ENCODE assay signal across 15 cellular contexts in the genomic region with DNA sequence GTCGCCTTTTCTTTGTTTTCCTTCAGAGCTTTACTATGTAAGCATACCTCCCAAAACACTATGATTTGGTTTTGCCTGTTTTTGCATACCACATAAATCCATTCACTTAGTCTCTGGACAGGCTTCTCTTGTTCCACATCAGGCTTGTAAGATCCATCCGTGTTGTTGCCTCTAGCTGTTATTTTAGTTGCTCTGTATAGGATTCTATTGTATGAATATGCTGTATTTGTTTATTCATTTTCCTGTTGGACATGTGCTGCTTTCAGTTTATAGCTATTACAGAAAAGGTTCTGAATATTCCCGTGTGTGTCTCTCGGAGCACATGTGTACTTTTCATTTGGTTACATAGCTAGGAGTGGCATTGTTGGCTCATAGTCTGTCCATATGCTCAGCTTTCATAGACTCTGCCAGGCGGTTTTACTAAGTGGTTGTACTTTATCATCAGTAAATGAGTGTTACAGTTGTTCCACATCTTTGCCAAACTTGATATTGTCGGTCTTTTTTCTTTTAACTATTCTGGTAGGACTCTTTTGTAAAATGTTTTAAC. TPM values are rescaled to one million over a fixed set of nuclear protein-coding genes. Genes with fewer than 3 reads are reported as not detected.
DNase-seq lines count a peak whose midpoint lies in the region; ATAC-seq and TF ChIP-seq lines count a peak whose summit lies in the region.
"Had no signal": no experiment of that assay in that cellular context is flagged by ENCODE, and none has a peak within 500 bp of the region (broad histone marks: within the 10 kb centered on the region; RNA-seq: fewer than 3 reads in every experiment).

No MANE protein-coding gene starts in this region.

- TF ChIP-seq CTCF in gastrocnemius medialis (IDR thresholded peaks at IDR 0.05 in 4 of 5, conservative IDR thresholded peaks at IDR 0.05 in 1 of 5), result no peak

- DNase-seq in NCI-H1048 (lab: John Stamatoyannopoulos, UW) (peak; percentile 80), NCI-H2171 (lab: John Stamatoyannopoulos, UW) (peak; percentile 44), gastrocnemius medialis (no peak)
- DNase-seq in activated CD4-positive, alpha-beta T cell treated with anti-CD3 and anti-CD28 coated beads for 4 hours, result no peak
- DNase-seq in naive thymus-derived CD8-positive, alpha-beta T cell, result no peak
- DNase-seq: activated CD4-positive, alpha-beta T cell treated with anti-CD3 and anti-CD28 coated beads, Interleukin-2, amount 10 ng/mL, durations not matched to agents 24 days and 14 days; activated T-cell treated with anti-CD3 and anti-CD28 coated beads, Interleukin-2, amount 50 U/mL, for 48 hours; hypothalamus; NCI-H82; stimulated activated CD4-positive, alpha-beta T cell treated with anti-CD3 and anti-CD28 coated beads, Interleukin-2, amount 100 ng/mL, for 48 hours had no signal

- H3K9me3 ChIP-seq in endocrine pancreas (ENCODE audit: control insufficient read depth, low read length) (no peaks in the 10 kb centered on the region), gastrocnemius medialis (no peaks in the 10 kb centered on the region)
- H3K9me3 ChIP-seq: tibial nerve had no signal

- in situ Hi-C loops in gastrocnemius medialis (cut with MboI; ENCODE audit: low sequenced_read_pairs in 4 of 4), result no loop called here

- no peak overlapping the region for H3K4me3 Mint-ChIP-seq in naive thymus-derived CD8-positive, alpha-beta T cell
- H3K4me3 Mint-ChIP-seq: activated CD4-positive, alpha-beta T cell treated with anti-CD3 and anti-CD28 coated beads, Interleukin-2, amount 10 ng/mL, durations not matched to agents 24 days and 14 days; nephron had no signal

- H3K27ac Mint-ChIP-seq in naive thymus-derived CD8-positive, alpha-beta T cell, result peak overlapping the region in 3 of 10 donors; percentile 3 to 68 (median 57)
- H3K27ac Mint-ChIP-seq: activated CD4-positive, alpha-beta T cell treated with anti-CD3 and anti-CD28 coated beads, Interleukin-2, amount 10 ng/mL, durations not matched to agents 24 days and 14 days; nephron had no signal

- H3K36me3 ChIP-seq in endocrine pancreas (ENCODE audit: control insufficient read depth, insufficient read depth, low read length) (no peaks in the 10 kb centered on the region), gastrocnemius medialis (peaks cover 3 to 42% of the 10 kb centered on the region in 2 donors)

- POLR2A ChIA-PET in naive thymus-derived CD8-positive, alpha-beta T cell (lab: Charles Lee), result interaction anchor here (1.4 kb wide), 1 partner anchor 19 kb away, joined by 3 read pairs; no protein-coding TSS in a partner anchor

- peak; percentile 89 to 92 for ATAC-seq in gastrocnemius medialis
- no peak for ATAC-seq in HG03469 (IDR thresholded peaks at IDR 0.05; ENCODE audit: unreplicated experiment)
- no peak for ATAC-seq in naive thymus-derived CD8-positive, alpha-beta T cell

- H3K36me3 Mint-ChIP-seq in naive thymus-derived CD8-positive, alpha-beta T cell, result peaks cover 14 to 82% (median 20%) of the 10 kb centered on the region in 3 donors

- H3K4me3 ChIP-seq in endocrine pancreas (ENCODE audit: control insufficient read depth, insufficient read depth, low read length) (peak overlapping the region; percentile 60), gastrocnemius medialis (no peak overlapping the region)
- H3K4me3 ChIP-seq: tibial nerve had no signal

- H3K27me3 Mint-ChIP-seq in naive thymus-derived CD8-positive, alpha-beta T cell, result no peaks in the 10 kb centered on the region
- H3K27me3 Mint-ChIP-seq: activated CD4-positive, alpha-beta T cell treated with anti-CD3 and anti-CD28 coated beads, Interleukin-2, amount 10 ng/mL, durations not matched to agents 24 days and 14 days had no signal

- H3K4me1 Mint-ChIP-seq in naive thymus-derived CD8-positive, alpha-beta T cell, result peaks cover 2 to 17% (median 8%) of the 10 kb centered on the region in 4 donors

- H3K9me3 Mint-ChIP-seq in naive thymus-derived CD8-positive, alpha-beta T cell, result peaks cover 0 to 2% (median 0%) of the 10 kb centered on the region in 9 donors
- H3K9me3 Mint-ChIP-seq: activated CD4-positive, alpha-beta T cell treated with anti-CD3 and anti-CD28 coated beads, Interleukin-2, amount 10 ng/mL, durations not matched to agents 24 days and 14 days; nephron had no signal

- TF ChIP-seq POLR2A in gastrocnemius medialis (IDR thresholded peaks at IDR 0.05), result no peak

- H3K27me3 ChIP-seq in endocrine pancreas (ENCODE audit: control insufficient read depth, insufficient read depth, low read length), result no peaks in the 10 kb centered on the region
- no peaks in the 10 kb centered on the region for H3K27me3 ChIP-seq in gastrocnemius medialis
- H3K27me3 ChIP-seq: tibial nerve had no signal

- intact Hi-C loops in gastrocnemius medialis (cut with DNase I; ENCODE audit: low total_unique reads), result no loop called here

- H3K4me1 ChIP-seq in endocrine pancreas (ENCODE audit: control insufficient read depth, insufficient read depth, low read length) (peaks cover 32% of the 10 kb centered on the region), gastrocnemius medialis (peaks cover 0 to 10% of the 10 kb centered on the region in 2 donors)
- H3K4me1 ChIP-seq: tibial nerve had no signal

- peak overlapping the region in 2 of 4 donors; percentile 41 to 76 for H3K27ac ChIP-seq in gastrocnemius medialis
- H3K27ac ChIP-seq: RWPE1, tibial nerve had no signal

- H3K9ac ChIP-seq in endocrine pancreas (ENCODE audit: control insufficient read depth, insufficient read depth, low read length), result no peak overlapping the region

RNA-seq across cellular contexts. Expression of a gene that starts 41.8 kb away (rescaled TPM):
- 10 to 100 TPM; 24.2 to 47.5 (median 29.9) TPM for total RNA-seq in gastrocnemius medialis
- 10 to 100 TPM; 73.9 to 88.5 TPM for total RNA-seq in naive thymus-derived CD8-positive, alpha-beta T cell
- polyA plus RNA-seq in naive thymus-derived CD8-positive, alpha-beta T cell, result 10 to 100 TPM; 10.7 to 24.0 (median 16.5) TPM

Comparison
In these comparisons a context has a peak if more than half of its experiments do, and no peak if none do; other contexts are left out.
1. DNase-seq: peak in NCI-H1048 (single experiment) and NCI-H2171 (single experiment); none in gastrocnemius medialis (0 of 2), activated CD4-positive, alpha-beta T cell treated with anti-CD3 and anti-CD28 coated beads for 4 hours (0 of 2) and naive thymus-derived CD8-positive, alpha-beta T cell (0 of 10).
2. ATAC-seq: peak in gastrocnemius medialis (2 of 2); none in HG03469 (single experiment) and naive thymus-derived CD8-positive, alpha-beta T cell (0 of 2).